ENCODE assay signal across 29 cellular contexts in genomic region chr12:79252358-79253075, GRCh38.
DNase-seq lines count a peak whose midpoint lies in the region; ATAC-seq, FAIRE-seq and TF ChIP-seq lines count a peak whose summit lies in the region.
"Had no signal": no experiment of that assay in that cellular context is flagged by ENCODE, and none has a peak within 500 bp of the region (broad histone marks: within the 10 kb centered on the region; RNA-seq: fewer than 3 reads in every experiment).

No MANE protein-coding gene starts in this region.

- TF ChIP-seq CTCF in PC-3 (conservative IDR thresholded peaks at IDR 0.05; ENCODE audit: low read depth, low read length), result no peak
- no peak for TF ChIP-seq CTCF in endothelial cell of umbilical vein (IDR thresholded peaks at IDR 0.05; ENCODE audit: extremely low read depth in 1 of 2, insufficient read depth in 1 of 2, low read depth in 1 of 2, low read length in 2 of 2)
- no peak for TF ChIP-seq CTCF in prostate gland (IDR thresholded peaks at IDR 0.05)
- no peak for TF ChIP-seq CTCF in adrenal gland (IDR thresholded peaks at IDR 0.05)

- H3K9ac ChIP-seq in PC-3 (ENCODE audit: low read length), result no peak overlapping the region
- H3K9ac ChIP-seq in endothelial cell of umbilical vein (replicated peaks; ENCODE audit: extremely low read depth, insufficient read depth, low read length), result no peak overlapping the region
- H3K9ac ChIP-seq: BLaER1 had no signal

- dilution Hi-C loops in endothelial cell of umbilical vein (cut with MboI; ENCODE audit: extremely low pct_ligation_motif_present, low sequenced_read_pairs), result no loop called here

- H3K36me3 ChIP-seq in PC-3 (ENCODE audit: low read depth, low read length) (no peaks in the 10 kb centered on the region), endothelial cell of umbilical vein (ENCODE audit: control insufficient read depth in 2 of 2, extremely low read depth in 1 of 2, insufficient read depth in 2 of 2, low read length in 2 of 2) (no peaks in the 10 kb centered on the region), prostate gland (no peaks in the 10 kb centered on the region), adrenal gland (replicated peaks in 1 of 2) (no peaks in the 10 kb centered on the region)
- H3K36me3 ChIP-seq: transverse colon, WERI-Rb-1 had no signal

- H3K4me2 ChIP-seq in PC-3 (ENCODE audit: low read length), result no peak overlapping the region
- no peak overlapping the region for H3K4me2 ChIP-seq in endothelial cell of umbilical vein (ENCODE audit: insufficient read depth, low read length)
- H3K4me2 ChIP-seq: BLaER1 had no signal

- H3K27me3 ChIP-seq in PC-3 (ENCODE audit: low read length) (no peaks in the 10 kb centered on the region), endothelial cell of umbilical vein (ENCODE audit: control insufficient read depth in 2 of 2, insufficient read depth in 2 of 2, low read length in 2 of 2) (peaks cover 0 to 1% of the 10 kb centered on the region in 2 experiments), prostate gland (replicated peaks; ENCODE audit: insufficient read depth) (no peaks in the 10 kb centered on the region), adrenal gland (no peaks in the 10 kb centered on the region)
- H3K27me3 ChIP-seq: BLaER1, SJSA1, transverse colon had no signal

- H3F3A ChIP-seq in PC-3 (ENCODE audit: low read length, unreplicated experiment), result no peaks in the 10 kb centered on the region

- no peaks in the 10 kb centered on the region for H4K20me1 ChIP-seq in PC-3 (ENCODE audit: low read length)
- H4K20me1 ChIP-seq in endothelial cell of umbilical vein (replicated peaks; ENCODE audit: control insufficient read depth, extremely low read depth, insufficient read depth, low read length), result no peaks in the 10 kb centered on the region
- H4K20me1 ChIP-seq: BLaER1 had no signal

- DNase-seq in HCEC 1CT (peak; percentile 85), PC-3 (peak; percentile 49), endothelial cell of umbilical vein (ENCODE audit: low read depth, low spot score) (peak; percentile 41), renal cortical epithelial cell (ENCODE audit: low read depth) (peak; percentile 28), prostate gland (ENCODE audit: low spot score) (no peak), adrenal gland (no peak), HT-29 (ENCODE audit: low spot score) (no peak)
- DNase-seq: activated CD4-positive, alpha-beta T cell treated with anti-CD3 and anti-CD28 coated beads for 4 hours; activated gamma-delta T cell; activated naive CD8-positive, alpha-beta T cell treated with anti-CD3 and anti-CD28 coated beads for 36 hours; activated T-cell treated with anti-CD3 and anti-CD28 coated beads, Interleukin-2, amount 50 U/mL, for 1 hour; DMS 273 treated with DMSO at 0.1 percent for 48 hours; H9; hypothalamus; left colon; mucosa of descending colon; NCI-H1092 treated with DMSO at 0.1 percent for 48 hours; NCI-H2029; occipital lobe; psoas muscle; stimulated activated CD4-positive, alpha-beta T cell treated with anti-CD3 and anti-CD28 coated beads, Interleukin-4, amount 100 ng/mL, for 4 hours; T1000; transverse colon; WERI-Rb-1 had no signal

- H2AFZ ChIP-seq in PC-3 (ENCODE audit: low read length) (no peak overlapping the region), endothelial cell of umbilical vein (ENCODE audit: low read depth, low read length) (no peak overlapping the region)

- ATAC-seq in PC-3, result no peak
- ATAC-seq: left colon; mucosa of descending colon; natural killer cell treated with Interleukin-12 subunit alpha and Interleukin-12 subunit beta and Interleukin-15 and Interleukin-18, amount 100 ng/mL, for 72 hours; psoas muscle had no signal

- H3K4me1 ChIP-seq in PC-3 (ENCODE audit: insufficient read depth, low read length) (peaks cover 44% of the 10 kb centered on the region), endothelial cell of umbilical vein (ENCODE audit: control insufficient read depth, extremely low read depth, insufficient read depth, low read length) (peaks cover 3% of the 10 kb centered on the region), prostate gland (replicated peaks) (no peaks in the 10 kb centered on the region), adrenal gland (replicated peaks in 1 of 2) (no peaks in the 10 kb centered on the region)
- H3K4me1 ChIP-seq: psoas muscle, transverse colon had no signal

- H3K9me2 ChIP-seq in PC-3 (replicated peaks; ENCODE audit: low read length), result no peaks in the 10 kb centered on the region

- CTCF ChIA-PET in PC-3 (lab: Charles Lee) (no interaction called here), endothelial cell of umbilical vein (lab: Charles Lee) (interaction anchor here (1.0 kb wide), 1 partner anchor 49 kb away, joined by 3 read pairs; no protein-coding TSS in a partner anchor)

- TF ChIP-seq POLR2A in endothelial cell of umbilical vein (IDR thresholded peaks at IDR 0.05; ENCODE audit: low read depth, low read length) (no peak), prostate gland (IDR thresholded peaks at IDR 0.05) (no peak), adrenal gland (IDR thresholded peaks at IDR 0.05) (no peak)

- H3K4me3 ChIP-seq in PC-3 (ENCODE audit: low read length) (no peak overlapping the region), endothelial cell of umbilical vein (replicated peaks in 1 of 3; ENCODE audit: insufficient read depth in 1 of 3, low read depth in 1 of 3, low read length in 3 of 3) (no peak overlapping the region), prostate gland (no peak overlapping the region), adrenal gland (no peak overlapping the region)
- H3K4me3 ChIP-seq: BLaER1, mucosa of descending colon, psoas muscle, SJSA1, transverse colon had no signal

- H3K9me3 ChIP-seq in PC-3 (ENCODE audit: low read length), result 0 out of 2 replicates have a peak, but pooled peaks cover 3% of the 10 kb centered on the region
- no peaks in the 10 kb centered on the region for H3K9me3 ChIP-seq in endothelial cell of umbilical vein (replicated peaks; ENCODE audit: control insufficient read depth, insufficient read depth, low read length)
- no peaks in the 10 kb centered on the region for H3K9me3 ChIP-seq in prostate gland
- H3K9me3 ChIP-seq in adrenal gland (replicated peaks in 1 of 3), result no peaks in the 10 kb centered on the region
- H3K9me3 ChIP-seq: BLaER1, mucosa of descending colon, psoas muscle, transverse colon had no signal

- H3K79me2 ChIP-seq in PC-3 (ENCODE audit: low read length) (no peaks in the 10 kb centered on the region), endothelial cell of umbilical vein (ENCODE audit: control insufficient read depth, insufficient read depth, low read length) (no peaks in the 10 kb centered on the region)

- POLR2A ChIA-PET in PC-3 (lab: Charles Lee; ENCODE audit: unreplicated experiment) (no interaction called here), endothelial cell of umbilical vein (lab: Charles Lee) (no interaction called here)

- BruUV-seq in PC-3 (replicated peaks; lab: Mats Ljungman, UMichigan) (no TSS peak), endothelial cell of umbilical vein (replicated peaks; lab: Mats Ljungman, UMichigan) (no TSS peak)

- no peak overlapping the region for H3K27ac ChIP-seq in PC-3 (ENCODE audit: low read length)
- H3K27ac ChIP-seq in endothelial cell of umbilical vein (ENCODE audit: insufficient read depth, low read depth, low read length), result no peak overlapping the region
- no peak overlapping the region for H3K27ac ChIP-seq in prostate gland
- no peak overlapping the region for H3K27ac ChIP-seq in adrenal gland
- H3K27ac ChIP-seq: BLaER1, psoas muscle, RWPE1, SJSA1, transverse colon, WERI-Rb-1 had no signal

- 88% methylated on average over 4 of the region's 4 CpGs for WGBS in prostate gland
- 73 to 85% (median 80%) methylated on average over 4 of the region's 4 CpGs for WGBS in adrenal gland, 4 donors

- H3K9me1 ChIP-seq in endothelial cell of umbilical vein (replicated peaks; ENCODE audit: control insufficient read depth, extremely low read depth, insufficient read depth, low read length), result no peaks in the 10 kb centered on the region

- FAIRE-seq in endothelial cell of umbilical vein (lab: Jason Lieb, UNC), result no peak
- FAIRE-seq: GM12892 had no signal

- intact Hi-C loops in PC-3 (cut with micrococcal nuclease) (loop anchor here (10.0 kb wide), 1 partner anchor 1498 kb away; no protein-coding TSS in a partner anchor), endothelial cell of umbilical vein (cut with micrococcal nuclease) (no loop called here), prostate gland (cut with DNase I) (no loop called here), adrenal gland (cut with DNase I) (no loop called here)

TF ChIP-seq in endothelial cell of umbilical vein, 7 proteins besides CTCF, POLR2A, EP300 and RAD21:
- TF ChIP-seq GATA2 (IDR thresholded peaks at IDR 0.05; ENCODE audit: insufficient read depth, insufficient read length, low read depth, low read length) (peak; percentile 63), FOS (IDR thresholded peaks at IDR 0.05; ENCODE audit: borderline replicate concordance, insufficient read depth, low read length) (peak; percentile 42), MYC (IDR thresholded peaks at IDR 0.05; ENCODE audit: low read depth, low read length) (no peak), JUN (IDR thresholded peaks at IDR 0.05; ENCODE audit: borderline replicate concordance, insufficient read depth, insufficient read length, low read depth) (peak; percentile 16)

Comparison
In these comparisons a context has a peak if more than half of its experiments do, and no peak if none do; other contexts are left out.
1. DNase-seq: peak in HCEC 1CT (single experiment), PC-3 (single experiment), endothelial cell of umbilical vein (single experiment) and renal cortical epithelial cell (single experiment); none in prostate gland (single experiment), adrenal gland (0 of 7) and HT-29 (single experiment).